9 cellular contexts compared by ENCODE assay signal in the genomic region with DNA sequence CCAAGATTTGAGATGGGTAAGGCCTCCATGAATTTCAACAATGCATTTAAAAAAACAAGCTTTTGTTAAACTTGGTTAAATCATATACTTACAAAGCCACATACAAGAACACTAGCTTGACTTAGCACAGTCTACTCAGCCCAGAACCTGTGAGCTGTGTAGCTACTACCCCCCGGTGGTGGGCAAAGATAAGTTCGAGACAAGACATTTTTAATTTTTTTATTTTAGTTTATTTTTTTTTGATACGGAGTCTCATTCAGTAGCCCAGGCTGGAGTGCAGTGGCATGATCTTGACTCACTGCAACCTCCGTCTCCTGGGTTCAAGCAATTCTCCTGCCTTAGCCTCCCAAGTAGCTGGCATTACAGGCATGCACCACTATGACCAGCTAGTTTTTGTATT. TPM values are rescaled to one million over a fixed set of nuclear protein-coding genes. Genes with fewer than 3 reads are reported as not detected.
A peak's percentile ranks its signal among the peaks of the same experiment; 100 is the strongest.
DNase-seq lines count a peak whose midpoint lies in the region; ATAC-seq, FAIRE-seq and TF ChIP-seq lines count a peak whose summit lies in the region.
"Had no signal": no experiment of that assay in that cellular context is flagged by ENCODE, and none has a peak within 500 bp of the region (broad histone marks: within the 10 kb centered on the region; RNA-seq: fewer than 3 reads in every experiment).

No MANE protein-coding gene starts in this region.

- ATAC-seq in SK-N-SH treated with all-trans-retinoic acid at 6 μM for 48 hours (peak; percentile 62), right lobe of liver (peak in 2 of 4 donors; percentile 13 to 40), GM21723 (IDR thresholded peaks at IDR 0.05; ENCODE audit: unreplicated experiment) (no peak)

- TF ChIP-seq RAD21 in Ishikawa (IDR thresholded peaks at IDR 0.05; ENCODE audit: low read depth) = peak; percentile 67

- no peak overlapping the region for H3K27ac ChIP-seq in CD8-positive, alpha-beta memory T cell (ENCODE audit: low read depth, low read length)
- H3K27ac ChIP-seq in astrocyte (ENCODE audit: low read depth, low read length) (no peak overlapping the region), right lobe of liver (no peak overlapping the region)
- H3K27ac ChIP-seq: KMS-11 had no signal

- CTCF ChIA-PET in CD8-positive, alpha-beta memory T cell (lab: Charles Lee) = interaction anchor here (0.6 to 5.2 kb wide), 28 partner anchors 9 to 225 kb away, joined by 3 to 130 read pairs (median 5); a partner anchor contains a TSS

- no peak for TF ChIP-seq EP300 in Ishikawa (IDR thresholded peaks at IDR 0.05; ENCODE audit: borderline replicate concordance)

- intact Hi-C loops in right lobe of liver (cut with DNase I) = no loop called here

- H3K9me3 Mint-ChIP-seq in CD8-positive, alpha-beta memory T cell = no peaks in the 10 kb centered on the region
- H3K9me3 Mint-ChIP-seq in astrocyte (ENCODE audit: unreplicated experiment) = peaks cover 1% of the 10 kb centered on the region

- H3K4me3 ChIP-seq in CD8-positive, alpha-beta memory T cell (ENCODE audit: low read length) = no peak overlapping the region
- H3K4me3 ChIP-seq in astrocyte (ENCODE audit: insufficient read depth, low read depth, low read length) (no peak overlapping the region), right lobe of liver (no peak overlapping the region)

- POLR2A ChIA-PET in CD8-positive, alpha-beta memory T cell (lab: Charles Lee) = interaction anchor here (0.6 to 2.4 kb wide), 8 partner anchors 9 to 1188 kb away, joined by 3 to 9 read pairs (median 4); a partner anchor contains a TSS

- peak overlapping the region; percentile 76 to 100 (median 88) for H3K27ac Mint-ChIP-seq in CD8-positive, alpha-beta memory T cell
- no peak overlapping the region for H3K27ac Mint-ChIP-seq in astrocyte (ENCODE audit: unreplicated experiment)

- H3K4me1 Mint-ChIP-seq in CD8-positive, alpha-beta memory T cell = peaks cover 43 to 59% (median 49%) of the 10 kb centered on the region in 3 donors
- H3K4me1 Mint-ChIP-seq in astrocyte (ENCODE audit: low read depth, unreplicated experiment) = peaks cover 9% of the 10 kb centered on the region

- peak overlapping the region in 2 of 7 donors; percentile 28 to 77 for H3K4me3 Mint-ChIP-seq in CD8-positive, alpha-beta memory T cell
- no peak overlapping the region for H3K4me3 Mint-ChIP-seq in astrocyte (ENCODE audit: unreplicated experiment)

- WGBS in right lobe of liver (ENCODE audit: insufficient coverage, low coverage, low lambda C conversion rate, missing lambda C conversion rate) = 27% methylated on average over 4 of the region's 4 CpGs

- H4K20me1 ChIP-seq in astrocyte (ENCODE audit: insufficient read depth, low read length) = peaks cover under 1% of the 10 kb centered on the region

- H3K4me2 ChIP-seq in astrocyte (ENCODE audit: low read length) = no peak overlapping the region
- H3K4me2 ChIP-seq: KMS-11 had no signal

- peaks cover 21% of the 10 kb centered on the region for H3K79me2 ChIP-seq in astrocyte (ENCODE audit: insufficient read depth, low read length)

- H3K27me3 Mint-ChIP-seq in CD8-positive, alpha-beta memory T cell = peaks cover 0 to 3% of the 10 kb centered on the region in 2 donors
- H3K27me3 Mint-ChIP-seq in astrocyte (ENCODE audit: low read depth, unreplicated experiment) = no peaks in the 10 kb centered on the region

- TF ChIP-seq CTCF in astrocyte (IDR thresholded peaks at IDR 0.05; ENCODE audit: insufficient read depth, low read depth, low read length) (peak; percentile 56), right lobe of liver (IDR thresholded peaks at IDR 0.05) (peak; percentile 28 to 43 (median 40))

- FAIRE-seq in astrocyte (lab: Jason Lieb, UNC) = no peak

- H3K27me3 ChIP-seq in CD8-positive, alpha-beta memory T cell (ENCODE audit: insufficient read depth, low read length, poor library complexity, severe bottlenecking) = no peaks in the 10 kb centered on the region
- no peaks in the 10 kb centered on the region for H3K27me3 ChIP-seq in astrocyte (ENCODE audit: insufficient read depth, low read length)
- no peaks in the 10 kb centered on the region for H3K27me3 ChIP-seq in right lobe of liver

- peak; percentile 43 to 84 (median 67) for DNase-seq in CD8-positive, alpha-beta memory T cell
- peak; percentile 58 for DNase-seq in astrocyte (ENCODE audit: low read depth)
- DNase-seq in right lobe of liver = no peak
- DNase-seq in stromal cell of bone marrow (ENCODE audit: low read depth) = peak; percentile 41
- DNase-seq in HT-29 (ENCODE audit: low spot score) = no peak

- H3K4me1 ChIP-seq in CD8-positive, alpha-beta memory T cell (ENCODE audit: insufficient read depth, low read length) = peaks cover 33% of the 10 kb centered on the region
- peaks cover 18% of the 10 kb centered on the region for H3K4me1 ChIP-seq in astrocyte (ENCODE audit: insufficient read depth, low read length)
- peaks cover 0 to 7% (median 3%) of the 10 kb centered on the region in 4 donors for H3K4me1 ChIP-seq in right lobe of liver

- no peaks in the 10 kb centered on the region for H3K9me3 ChIP-seq in CD8-positive, alpha-beta memory T cell (ENCODE audit: low read length)
- no peaks in the 10 kb centered on the region for H3K9me3 ChIP-seq in astrocyte (ENCODE audit: insufficient read depth, low read depth, low read length)
- H3K9me3 ChIP-seq in right lobe of liver = no peaks in the 10 kb centered on the region

- no peak overlapping the region for H2AFZ ChIP-seq in astrocyte (ENCODE audit: low read depth, low read length)

- H3K36me3 Mint-ChIP-seq in CD8-positive, alpha-beta memory T cell = peaks cover 0 to 18% (median 0%) of the 10 kb centered on the region in 3 donors
- H3K36me3 Mint-ChIP-seq in astrocyte (ENCODE audit: low read depth, unreplicated experiment) = no peaks in the 10 kb centered on the region

- no peak for TF ChIP-seq POLR2A in right lobe of liver (IDR thresholded peaks at IDR 0.05)

- H3K36me3 ChIP-seq in CD8-positive, alpha-beta memory T cell (ENCODE audit: insufficient read depth, low read length) = no peaks in the 10 kb centered on the region
- no peaks in the 10 kb centered on the region for H3K36me3 ChIP-seq in astrocyte (ENCODE audit: insufficient read depth, low read length)
- H3K36me3 ChIP-seq in right lobe of liver = no peaks in the 10 kb centered on the region

- no peak overlapping the region for H3K9ac ChIP-seq in astrocyte (ENCODE audit: low read length)
- H3K9ac ChIP-seq: KMS-11 had no signal

TF ChIP-seq in Ishikawa, 13 proteins besides CTCF, POLR2A, EP300 and RAD21:
- no peak for TF ChIP-seq TAF1 (IDR thresholded peaks at IDR 0.05; ENCODE audit: low read depth)
- no peak for TF ChIP-seq YY1 (IDR thresholded peaks at IDR 0.05; ENCODE audit: low read depth)
- TF ChIP-seq CEBPB (IDR thresholded peaks at IDR 0.05) = no peak

TF ChIP-seq in SK-N-SH treated with all-trans-retinoic acid at 6 μM for 48 hours, 23 proteins besides CTCF, POLR2A, EP300 and RAD21 (continues in another document):
- TF ChIP-seq, protein P1, sequence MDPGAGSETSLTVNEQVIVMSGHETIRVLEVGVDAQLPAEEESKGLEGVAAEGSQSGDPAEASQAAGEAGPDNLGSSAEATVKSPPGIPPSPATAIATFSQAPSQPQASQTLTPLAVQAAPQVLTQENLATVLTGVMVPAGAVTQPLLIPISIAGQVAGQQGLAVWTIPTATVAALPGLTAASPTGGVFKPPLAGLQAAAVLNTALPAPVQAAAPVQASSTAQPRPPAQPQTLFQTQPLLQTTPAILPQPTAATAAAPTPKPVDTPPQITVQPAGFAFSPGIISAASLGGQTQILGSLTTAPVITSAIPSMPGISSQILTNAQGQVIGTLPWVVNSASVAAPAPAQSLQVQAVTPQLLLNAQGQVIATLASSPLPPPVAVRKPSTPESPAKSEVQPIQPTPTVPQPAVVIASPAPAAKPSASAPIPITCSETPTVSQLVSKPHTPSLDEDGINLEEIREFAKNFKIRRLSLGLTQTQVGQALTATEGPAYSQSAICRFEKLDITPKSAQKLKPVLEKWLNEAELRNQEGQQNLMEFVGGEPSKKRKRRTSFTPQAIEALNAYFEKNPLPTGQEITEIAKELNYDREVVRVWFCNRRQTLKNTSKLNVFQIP (CRISPR knock-in tag; IDR thresholded peaks at IDR 0.05; ENCODE audit: borderline replicate concordance, low read depth) = no peak
- TF ChIP-seq ZNF8 (CRISPR knock-in tag; IDR thresholded peaks at IDR 0.05) (no peak), ZFP3 (CRISPR knock-in tag; IDR thresholded peaks at IDR 0.05) (no peak), TOX (CRISPR knock-in tag; IDR thresholded peaks at IDR 0.05; ENCODE audit: borderline replicate concordance) (no peak), ESRRG (CRISPR knock-in tag; IDR thresholded peaks at IDR 0.05) (no peak), TCF4 (CRISPR knock-in tag; IDR thresholded peaks at IDR 0.05; ENCODE audit: borderline replicate concordance) (no peak), CSDC2 (CRISPR knock-in tag; IDR thresholded peaks at IDR 0.05) (no peak)
- TF ChIP-seq, protein P2, sequence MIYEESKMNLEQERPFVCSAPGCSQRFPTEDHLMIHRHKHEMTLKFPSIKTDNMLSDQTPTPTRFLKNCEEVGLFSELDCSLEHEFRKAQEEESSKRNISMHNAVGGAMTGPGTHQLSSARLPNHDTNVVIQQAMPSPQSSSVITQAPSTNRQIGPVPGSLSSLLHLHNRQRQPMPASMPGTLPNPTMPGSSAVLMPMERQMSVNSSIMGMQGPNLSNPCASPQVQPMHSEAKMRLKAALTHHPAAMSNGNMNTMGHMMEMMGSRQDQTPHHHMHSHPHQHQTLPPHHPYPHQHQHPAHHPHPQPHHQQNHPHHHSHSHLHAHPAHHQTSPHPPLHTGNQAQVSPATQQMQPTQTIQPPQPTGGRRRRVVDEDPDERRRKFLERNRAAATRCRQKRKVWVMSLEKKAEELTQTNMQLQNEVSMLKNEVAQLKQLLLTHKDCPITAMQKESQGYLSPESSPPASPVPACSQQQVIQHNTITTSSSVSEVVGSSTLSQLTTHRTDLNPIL (CRISPR knock-in tag; IDR thresholded peaks at IDR 0.05; ENCODE audit: low read depth) = no peak

RNA-seq across cellular contexts. Expression of a gene that starts 3.7 kb away (rescaled TPM):
- total RNA-seq in CD8-positive, alpha-beta memory T cell = 10 to 100 TPM; 27.1 to 34.0 TPM
- polyA plus RNA-seq in CD8-positive, alpha-beta memory T cell = 21.2 TPM
- 27.6 and 30.9 TPM in 2 replicates for total RNA-seq in astrocyte
- 10 to 100 TPM; 12.9 to 32.1 (median 17.1) TPM for total RNA-seq in right lobe of liver
- 28.7 and 31.1 TPM in 2 replicates for total RNA-seq in HT-29 (2014; rRNA removed; shearing (Covaris generic))

RNA-seq across cellular contexts. Expression of a gene that starts 12.2 kb away (rescaled TPM):
- total RNA-seq in CD8-positive, alpha-beta memory T cell = 1 to 10 TPM; 1.2 to 2.0 TPM
- 15.5 TPM for polyA plus RNA-seq in CD8-positive, alpha-beta memory T cell
- total RNA-seq in astrocyte (7.1 and 8.3 TPM in 2 replicates), right lobe of liver (10 to 100 TPM in 1 of 6 experiments, 1 to 10 TPM in 5; 2.0 to 11.9 (median 3.8) TPM)
- not detected in 2 replicates for total RNA-seq in HT-29 (2014; rRNA removed; shearing (Covaris generic))

RNA-seq across cellular contexts. Expression of a gene that starts 45.0 kb away (rescaled TPM):
- 1 to 10 TPM in 1 of 2 experiments, under 1 TPM in 1; 0.42 to 1.1 TPM for total RNA-seq in CD8-positive, alpha-beta memory T cell
- 0.66 TPM for polyA plus RNA-seq in CD8-positive, alpha-beta memory T cell
- total RNA-seq in astrocyte (0.32 and 1.6 TPM in 2 replicates), right lobe of liver (1 to 10 TPM in 1 of 6 experiments, under 1 TPM in 4, not detected in 1; 0.25 to 1.3 (median 0.63) TPM)
- total RNA-seq in HT-29 (2014; rRNA removed; shearing (Covaris generic)) = 0.64 TPM in 1 of 2 replicates, not detected in the other

RNA-seq across cellular contexts. Expression of a gene that starts 45.9 kb away (rescaled TPM):
- total RNA-seq in CD8-positive, alpha-beta memory T cell = 10 to 100 TPM; 22.3 to 22.5 TPM
- 18.3 TPM for polyA plus RNA-seq in CD8-positive, alpha-beta memory T cell
- total RNA-seq in astrocyte (16.0 and 16.9 TPM in 2 replicates), right lobe of liver (1 to 10 TPM; 4.4 to 5.7 (median 4.8) TPM)
- 4.8 and 6.3 TPM in 2 replicates for total RNA-seq in HT-29 (2014; rRNA removed; shearing (Covaris generic))

Comparison
In these comparisons a context has a peak if more than half of its experiments do, and no peak if none do; other contexts are left out.
1. DNase-seq: peak in CD8-positive, alpha-beta memory T cell (5 of 5), astrocyte (single experiment) and stromal cell of bone marrow (single experiment); none in right lobe of liver (0 of 3) and HT-29 (single experiment).